In the genomic region with DNA sequence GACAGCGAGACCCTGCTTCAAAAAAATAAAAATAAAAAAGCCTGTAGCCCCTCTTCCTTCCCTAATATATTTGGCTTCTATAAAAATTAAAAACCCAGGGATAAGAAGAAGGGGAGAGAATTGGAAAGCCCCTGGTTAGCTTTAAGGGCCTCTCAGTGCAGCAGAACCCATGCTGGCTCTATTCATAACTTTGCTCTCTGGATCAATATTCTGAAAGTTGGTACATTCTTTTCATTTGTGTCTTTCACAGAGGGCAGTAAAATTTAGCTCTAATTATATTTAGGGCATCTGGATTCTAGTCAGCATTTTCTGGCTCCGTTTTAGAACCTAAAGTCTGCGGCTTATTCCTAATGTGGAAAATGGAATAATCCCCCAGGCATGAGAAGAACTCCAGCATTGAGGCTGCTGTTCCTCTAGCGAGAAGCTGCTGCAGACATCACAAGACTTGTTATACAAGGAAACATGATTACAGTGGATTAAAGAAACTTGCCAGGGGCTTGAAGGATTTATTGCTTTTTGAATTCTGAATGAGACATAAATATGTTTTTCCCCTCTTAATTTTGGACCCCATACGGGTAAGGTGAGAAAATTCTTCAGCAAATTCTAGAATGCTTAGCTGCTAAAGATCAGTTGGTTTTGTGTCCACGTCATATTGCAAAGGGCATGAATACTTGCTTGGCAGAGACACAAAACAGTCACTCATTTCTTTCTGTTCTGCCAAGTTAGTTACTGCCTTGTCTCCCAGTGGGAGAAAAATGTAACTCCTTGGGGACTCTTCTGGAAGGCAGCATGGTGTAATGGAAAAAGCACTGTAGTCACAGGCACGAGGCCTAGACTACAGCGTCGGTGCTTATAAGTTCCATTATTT, we compare ENCODE assay signal across 10 cellular contexts.
DNase-seq lines count a peak whose midpoint lies in the region; ATAC-seq and TF ChIP-seq lines count a peak whose summit lies in the region.
"Had no signal": no experiment of that assay in that cellular context is flagged by ENCODE, and none has a peak within 500 bp of the region (broad histone marks: within the 10 kb centered on the region; RNA-seq: fewer than 3 reads in every experiment).

No MANE protein-coding gene starts in this region.

- peaks cover 4 to 33% of the 10 kb centered on the region in 2 donors for H3K4me1 ChIP-seq in ascending aorta

- TF ChIP-seq CTCF in ascending aorta (IDR thresholded peaks at IDR 0.05) = no peak
- TF ChIP-seq CTCF in GM13977 (IDR thresholded peaks at IDR 0.05; ENCODE audit: extremely low read depth, insufficient read depth, missing control alignments) = no peak

- ATAC-seq in Right ventricle myocardium superior (ENCODE audit: poor library complexity) = peak; percentile 92
- ATAC-seq in GM19023 (IDR thresholded peaks at IDR 0.05; ENCODE audit: unreplicated experiment) = no peak

- peak overlapping the region; percentile 91 to 92 for H3K27ac ChIP-seq in ascending aorta

- in situ Hi-C loops in GM13977 (cut with MboI; ENCODE audit: low pct_unique_long_range_greater_than_20kb, low sequenced_read_pairs, unreplicated experiment) = no loop called here

- no peaks in the 10 kb centered on the region for H3K27me3 ChIP-seq in ascending aorta

- H3K4me3 ChIP-seq in ascending aorta = peak overlapping the region in 1 of 2 donors; percentile 32

- DNase-seq in Ammon's horn (ENCODE audit: low spot score) (peak; percentile 43), ascending aorta (ENCODE audit: low spot score in 2 of 2) (peak in 1 of 2 donors; percentile 90), Right ventricle myocardium superior (no peak), putamen (ENCODE audit: low spot score) (peak; percentile 33), ureter (ENCODE audit: low spot score) (no peak), GM13977 (ENCODE audit: low spot score) (no peak), SHP77 (lab: John Stamatoyannopoulos, UW) (no peak)
- DNase-seq: activated CD4-positive, alpha-beta T cell treated with anti-CD3 and anti-CD28 coated beads, Interleukin-2, amount 10 ng/mL, durations not matched to agents 24 days and 14 days; central memory CD4-positive, alpha-beta T cell had no signal

- no peaks in the 10 kb centered on the region for H3K9me3 ChIP-seq in ascending aorta

- intact Hi-C loops in ascending aorta (cut with DNase I) = loop anchor here (1.0 to 10.0 kb wide), 5 partner anchors 43 to 179 kb away; partner anchors contain the start of gene VGLL4
- intact Hi-C loops in Right ventricle myocardium superior (cut with DNase I) = no loop called here

- peaks cover 0 to 4% of the 10 kb centered on the region in 2 donors for H3K36me3 ChIP-seq in ascending aorta

Comparison
In these comparisons a context has a peak if more than half of its experiments do, and no peak if none do; other contexts are left out.
1. DNase-seq: peak in Ammon's horn (single experiment) and putamen (single experiment); none in Right ventricle myocardium superior (single experiment), ureter (single experiment), GM13977 (single experiment) and SHP77 (0 of 2).